Comparison of ENCODE assay signal across 1 cellular context in genomic region chr6:35727935-35728662, GRCh38.
A peak's percentile ranks its signal among the peaks of the same experiment; 100 is the strongest.
TF ChIP-seq lines count a peak whose summit lies in the region.

No MANE protein-coding gene starts in this region.

TF ChIP-seq in HepG2, 621 proteins besides CTCF, POLR2A, EP300 and RAD21 (continued from another document and continues in another):
- TF ChIP-seq ZNF646 (CRISPR knock-in tag; IDR thresholded peaks at IDR 0.05) (peak; percentile 62; the same call in 1 of the 2 replicates), TBP (CRISPR knock-in tag; IDR thresholded peaks at IDR 0.05) (no peak), MED1 (CRISPR knock-in tag; IDR thresholded peaks at IDR 0.05) (peak; percentile 43; the same call in 1 of the 2 replicates), ZNF577 (CRISPR knock-in tag; IDR thresholded peaks at IDR 0.05; ENCODE audit: borderline replicate concordance, low read depth) (no peak), TOPORS (CRISPR knock-in tag; IDR thresholded peaks at IDR 0.05) (peak; percentile 67; the same call in 1 of the 2 replicates), PHF5A (CRISPR knock-in tag; IDR thresholded peaks at IDR 0.05; ENCODE audit: low read depth, unreplicated experiment) (no peak), ZZZ3 (CRISPR knock-in tag; IDR thresholded peaks at IDR 0.05; ENCODE audit: borderline replicate concordance) (0 out of 2 replicates have a peak, but pooled peaks have one; percentile 22), TBX2 (CRISPR knock-in tag; IDR thresholded peaks at IDR 0.05; ENCODE audit: borderline replicate concordance) (no peak; the same call in 1 of the 2 replicates), ZNF564 (CRISPR knock-in tag; IDR thresholded peaks at IDR 0.05) (no peak), ZNF430 (CRISPR knock-in tag; IDR thresholded peaks at IDR 0.05) (0 out of 2 replicates have a peak, but pooled peaks have one; percentile 14), HMGXB4 (CRISPR knock-in tag; IDR thresholded peaks at IDR 0.05; ENCODE audit: borderline replicate concordance in 1 of 2, low read depth in 1 of 2) (peak; percentile 28 to 78; a peak in 2 of 4 replicates), NCOA1 (CRISPR knock-in tag; IDR thresholded peaks at IDR 0.05) (no peak; the same call in 1 of the 2 replicates), HMG20B (CRISPR knock-in tag; conservative IDR thresholded peaks at IDR 0.05) (no peak), BCL6 (CRISPR knock-in tag; IDR thresholded peaks at IDR 0.05) (peak; percentile 14; the same call in 1 of the 2 replicates), DMTF1 (CRISPR knock-in tag; IDR thresholded peaks at IDR 0.05) (no peak), ZNF264 (CRISPR knock-in tag; IDR thresholded peaks at IDR 0.05) (no peak), MTA3 (CRISPR knock-in tag; IDR thresholded peaks at IDR 0.05) (no peak), ZNF609 (CRISPR knock-in tag; IDR thresholded peaks at IDR 0.05; ENCODE audit: borderline replicate concordance) (no peak), MNT (IDR thresholded peaks at IDR 0.05) (no peak), RXRB (CRISPR knock-in tag; IDR thresholded peaks at IDR 0.05; ENCODE audit: borderline replicate concordance) (peak; percentile 8; the same call in 1 of the 2 replicates), SNAPC2 (CRISPR knock-in tag; IDR thresholded peaks at IDR 0.05) (peak; percentile 59; the same call in 1 of the 2 replicates), GRHL1 (CRISPR knock-in tag; conservative IDR thresholded peaks at IDR 0.05) (no peak), ZNF691 (CRISPR knock-in tag; IDR thresholded peaks at IDR 0.05; ENCODE audit: borderline replicate concordance, low read depth) (no peak; the same call in 1 of the 2 replicates), GATAD1 (CRISPR knock-in tag; IDR thresholded peaks at IDR 0.05) (no peak), MYC (CRISPR knock-in tag; IDR thresholded peaks at IDR 0.05; ENCODE audit: borderline replicate concordance) (peak; percentile 87), GLMP (CRISPR knock-in tag; IDR thresholded peaks at IDR 0.05; ENCODE audit: borderline replicate concordance) (no peak), PRDM15 (CRISPR knock-in tag; IDR thresholded peaks at IDR 0.05) (no peak)
